8 cellular contexts compared by ENCODE assay signal in genomic region chr1:94925561-94926364, GRCh38. TPM values are rescaled to one million over a fixed set of nuclear protein-coding genes. Genes with fewer than 3 reads are reported as not detected.
DNase-seq lines count a peak whose midpoint lies in the region; ATAC-seq, FAIRE-seq and TF ChIP-seq lines count a peak whose summit lies in the region.

No MANE protein-coding gene starts in this region.

- in situ Hi-C loops in SK-MEL-5 (cut with HindIII; ENCODE audit: low pct_unique_long_range_greater_than_20kb, low sequenced_read_pairs), result no loop called here

- no peak for TF ChIP-seq RAD21 in A549 (conservative IDR thresholded peaks at IDR 0.05 in 1 of 2, IDR thresholded peaks at IDR 0.05 in 1 of 2)

- intact Hi-C loops in colonic mucosa (cut with DNase I), result loop anchor here (5.0 kb wide), 1 partner anchor 63 kb away; no protein-coding TSS in a partner anchor
- intact Hi-C loops in OCI-LY7 (cut with micrococcal nuclease; ENCODE audit: unreplicated experiment), result no loop called here

- no peak for TF ChIP-seq POLR2A in A549 (IDR thresholded peaks at IDR 0.05; ENCODE audit: low read length)

- peak overlapping the region; percentile 88 to 98 for H3K27ac ChIP-seq in A549
- H3K27ac ChIP-seq in colonic mucosa, result peak overlapping the region; percentile 98
- H3K27ac ChIP-seq in OCI-LY7 (ENCODE audit: low read depth, low read length, poor library complexity, severe bottlenecking), result no peak overlapping the region

- CTCF ChIA-PET in A549 (lab: Yijun Ruan, JAX) (interaction anchor here (1.0 to 4.7 kb wide), 5 partner anchors 21 to 118 kb away, joined by 3 to 32 read pairs (median 4); no protein-coding TSS in a partner anchor), OCI-LY7 (lab: Charles Lee; ENCODE audit: unreplicated experiment) (no interaction called here)

- peak overlapping the region; percentile 90 for H3K4me3 ChIP-seq in A549
- peak overlapping the region; percentile 74 for H3K4me3 ChIP-seq in colonic mucosa
- peak overlapping the region; percentile 91 for H3K4me3 ChIP-seq in skeletal muscle cell (ENCODE audit: low read depth, low read length)
- H3K4me3 ChIP-seq in OCI-LY7 (ENCODE audit: low read depth, low read length, poor library complexity, severe bottlenecking), result no peak overlapping the region

- no peaks in the 10 kb centered on the region for H3K27me3 ChIP-seq in colonic mucosa

- DNase-seq in A549 (ENCODE audit: low read depth in 1 of 2, low spot score in 1 of 2) (peak; percentile 33 to 48), HuH-7 (ENCODE audit: low spot score) (peak; percentile 58), SK-MEL-5 (ENCODE audit: low read depth, low spot score) (peak; percentile 90), colonic mucosa (peak; percentile 76), iris pigment epithelial cell (ENCODE audit: low read depth) (peak; percentile 81), skeletal muscle cell (ENCODE audit: low read depth) (peak; percentile 58), OCI-LY7 (ENCODE audit: low spot score) (no peak)

- H3K9me2 ChIP-seq in OCI-LY7 (ENCODE audit: insufficient read depth, low read length), result no peaks in the 10 kb centered on the region

- no peak for FAIRE-seq in A549 (lab: Jason Lieb, UNC)

- no peak for TF ChIP-seq EP300 in A549 (IDR thresholded peaks at IDR 0.05)

- BruUV-seq in OCI-LY7 (replicated peaks; lab: Mats Ljungman, UMichigan), result no TSS peak

- no peaks in the 10 kb centered on the region for H3K9me3 ChIP-seq in A549
- no peaks in the 10 kb centered on the region for H3K9me3 ChIP-seq in colonic mucosa
- no peaks in the 10 kb centered on the region for H3K9me3 ChIP-seq in OCI-LY7 (ENCODE audit: low read length)

- H3K4me2 ChIP-seq in A549 (peak overlapping the region; percentile 76), OCI-LY7 (ENCODE audit: low read length) (no peak overlapping the region)

- WGBS in A549 (ENCODE audit: missing lambda C conversion rate), result 1% methylated on average over 28 of the region's 36 CpGs

- H3K9ac ChIP-seq in colonic mucosa (ENCODE audit: low read depth in 2 of 2, low read length in 2 of 2), result peak overlapping the region; percentile 64 to 98

- ATAC-seq in A549, result peak; percentile 26 to 52; a peak in 4 of 6 replicates
- ATAC-seq in GM18511 (IDR thresholded peaks at IDR 0.05; ENCODE audit: unreplicated experiment), result peak; percentile 35

- no peak overlapping the region for H2AFZ ChIP-seq in OCI-LY7 (ENCODE audit: low read length)

- POLR2A ChIA-PET in A549 (lab: Yijun Ruan, JAX), result no interaction called here
- POLR2A ChIA-PET in OCI-LY7 (lab: Charles Lee), result no interaction called here

- no peaks in the 10 kb centered on the region for H3K79me2 ChIP-seq in OCI-LY7 (ENCODE audit: insufficient read depth, low read depth, low read length)

- TF ChIP-seq CTCF in A549 (IDR thresholded peaks at IDR 0.05) (no peak), colonic mucosa (IDR thresholded peaks at IDR 0.05) (no peak), OCI-LY7 (conservative IDR thresholded peaks at IDR 0.05; ENCODE audit: low read length) (no peak)

- peaks cover 46% of the 10 kb centered on the region for H3K4me1 ChIP-seq in A549
- no peaks in the 10 kb centered on the region for H3K4me1 ChIP-seq in colonic mucosa
- no peaks in the 10 kb centered on the region for H3K4me1 ChIP-seq in OCI-LY7 (ENCODE audit: insufficient read depth, low read length, poor library complexity, severe bottlenecking)

- H3K36me3 ChIP-seq in colonic mucosa, result no peaks in the 10 kb centered on the region
- H3K36me3 ChIP-seq in OCI-LY7 (ENCODE audit: insufficient read depth, low read length), result no peaks in the 10 kb centered on the region

- no peaks in the 10 kb centered on the region for H4K20me1 ChIP-seq in OCI-LY7 (ENCODE audit: insufficient read depth, low read length)

TF ChIP-seq in A549, 52 proteins besides CTCF, POLR2A, EP300 and RAD21:
- TF ChIP-seq, protein P1, sequence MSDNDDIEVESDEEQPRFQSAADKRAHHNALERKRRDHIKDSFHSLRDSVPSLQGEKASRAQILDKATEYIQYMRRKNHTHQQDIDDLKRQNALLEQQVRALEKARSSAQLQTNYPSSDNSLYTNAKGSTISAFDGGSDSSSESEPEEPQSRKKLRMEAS (IDR thresholded peaks at IDR 0.05), result 0 out of 2 replicates have a peak, but pooled peaks have one; percentile 17
- TF ChIP-seq HOXA7 (CRISPR knock-in tag; IDR thresholded peaks at IDR 0.05), result no peak

RNA-seq across cellular contexts. Expression of gene CNN3, which starts 1.1 kb away (rescaled TPM):
- polyA plus RNA-seq in A549 (2011; rRNA removed) (59.8 and 61.6 TPM in 2 replicates), A549 (2017; fragmentation: RNase III; extraction: RNeasy Plus Mini Kit Qiagen cat#74134 plus additional on column Dnase treatment) (70.2 to 83.4 TPM (median 78.3 TPM) in 3 replicates)
- 24.8 and 27.4 TPM in 2 replicates for polyA plus RNA-seq in A549 (2012; cell fraction: cytosol; rRNA removed)
- 12.9 and 13.7 TPM in 2 replicates for polyA plus RNA-seq in A549 (2012; cell fraction: nucleus; rRNA removed)
- 60.2 and 64.6 TPM in 2 replicates for polyA minus RNA-seq in A549 (2011; rRNA and poly(A)+ RNA removed)
- 87.8 and 92.9 TPM in 2 replicates for total RNA-seq in SK-MEL-5 (2014; rRNA removed; shearing (Covaris generic))
- 91.5 and 104 TPM in 2 replicates for polyA plus RNA-seq in SK-MEL-5 (2015; cell fraction: cytosol; rRNA removed)
- 41.0 and 50.0 TPM in 2 replicates for polyA plus RNA-seq in SK-MEL-5 (2015; cell fraction: nucleus; rRNA removed)
- total RNA-seq in colonic mucosa (100 to 1,000 TPM; 117 to 164 TPM), OCI-LY7 (2022) (not detected in 2 replicates)
- total RNA-seq in OCI-LY7 (2014; rRNA removed; shearing (Covaris generic)), result not detected in 2 replicates

Comparison
In these comparisons a context has a peak if more than half of its experiments do, and no peak if none do; other contexts are left out.
1. RNA of gene CNN3, which starts 1.1 kb away (total RNA-seq): 117 to 164 TPM in colonic mucosa and 87.8 to 92.9 TPM in SK-MEL-5; not detected in OCI-LY7; every median in the first group is over 10 times any median in the second.